Comparison of ENCODE assay signal across 8 cellular contexts in genomic region chr2:240136671-240137292, GRCh38. TPM values are rescaled to one million over a fixed set of nuclear protein-coding genes. Genes with fewer than 3 reads are reported as not detected.
DNase-seq lines count a peak whose midpoint lies in the region; ATAC-seq and TF ChIP-seq lines count a peak whose summit lies in the region.

No MANE protein-coding gene starts in this region.

- peak overlapping the region; percentile 95 for H3K4me3 Mint-ChIP-seq in stimulated activated naive CD8-positive, alpha-beta T cell treated with anti-CD3 and anti-CD28 coated beads, Interleukin-15, Interleukin-2, amounts not matched to agents 100 ng/mL and 50 ng/mL, for 24 hours

- H3K4me1 ChIP-seq in SK-N-SH (ENCODE audit: control insufficient read depth in 1 of 2, insufficient read depth in 2 of 2, low read depth in 1 of 2, low read length in 1 of 2) (peaks cover 11 to 18% of the 10 kb centered on the region in 2 experiments; a peak in 2 of 4 replicates), HUES48 (ENCODE audit: control insufficient read depth, insufficient read depth, low read length) (peaks cover 23% of the 10 kb centered on the region)

- H3K4me1 Mint-ChIP-seq in stimulated activated naive CD8-positive, alpha-beta T cell treated with anti-CD3 and anti-CD28 coated beads, Interleukin-15, Interleukin-2, amounts not matched to agents 100 ng/mL and 50 ng/mL, for 24 hours (ENCODE audit: low read depth) = peaks cover 25% of the 10 kb centered on the region

- no peak for TF ChIP-seq RAD21 in SK-N-SH (IDR thresholded peaks at IDR 0.05; ENCODE audit: low read length)

- peaks cover 12% of the 10 kb centered on the region for H4K20me1 ChIP-seq in SK-N-SH (ENCODE audit: insufficient read depth)

- H3K9me3 ChIP-seq in SK-N-SH = no peaks in the 10 kb centered on the region
- H3K9me3 ChIP-seq in HUES48 (ENCODE audit: control insufficient read depth, insufficient read depth, low read length) = no peaks in the 10 kb centered on the region

- ATAC-seq in SK-N-SH treated with all-trans-retinoic acid at 6 μM for 48 hours = no peak

- TF ChIP-seq CTCF in SK-N-SH (IDR thresholded peaks at IDR 0.05) (no peak), astrocyte of the cerebellum (IDR thresholded peaks at IDR 0.05; ENCODE audit: low read depth, low read length, missing control alignments) (no peak)

- H3K27ac ChIP-seq in SK-N-SH (ENCODE audit: low read depth in 2 of 2, low read length in 1 of 2) = no peak overlapping the region; a peak in 1 of 4 replicates
- H3K27ac ChIP-seq in HUES48 (ENCODE audit: low read depth, low read length) = no peak overlapping the region
- peak overlapping the region; percentile 38 for H3K27ac ChIP-seq in layer of hippocampus (ENCODE audit: low read depth, low read length)

- H3K27me3 Mint-ChIP-seq in stimulated activated naive CD8-positive, alpha-beta T cell treated with anti-CD3 and anti-CD28 coated beads, Interleukin-15, Interleukin-2, amounts not matched to agents 100 ng/mL and 50 ng/mL, for 24 hours = no peaks in the 10 kb centered on the region

- POLR2A ChIA-PET in SK-N-SH (lab: Yijun Ruan, JAX) = no interaction called here

- in situ Hi-C loops in astrocyte of the cerebellum (cut with HindIII; ENCODE audit: low sequenced_read_pairs) = no loop called here

- H3K9ac ChIP-seq in SK-N-SH (peak overlapping the region; percentile 89), HUES48 (ENCODE audit: low read depth, low read length) (peak overlapping the region; percentile 40; the same call in 1 of the 2 replicates)

- H3K4me3 ChIP-seq in SK-N-SH (ENCODE audit: low read depth in 2 of 2, low read length in 1 of 2) (peak overlapping the region; percentile 81 to 99), HUES48 (ENCODE audit: low read depth, low read length) (peak overlapping the region; percentile 94), astrocyte of the cerebellum (ENCODE audit: low read depth, low read length) (peak overlapping the region; percentile 94)

- CTCF ChIA-PET in SK-N-SH (lab: Yijun Ruan, JAX) = no interaction called here

- TF ChIP-seq EP300 in SK-N-SH (IDR thresholded peaks at IDR 0.05; ENCODE audit: borderline replicate concordance in 1 of 2, low read depth in 1 of 2, low read length in 1 of 2) = no peak

- H3K4me2 ChIP-seq in SK-N-SH = peak overlapping the region; percentile 97

- peaks cover 40% of the 10 kb centered on the region for H3K79me2 ChIP-seq in SK-N-SH (ENCODE audit: insufficient read depth)

- H3K27ac Mint-ChIP-seq in stimulated activated naive CD8-positive, alpha-beta T cell treated with anti-CD3 and anti-CD28 coated beads, Interleukin-15, Interleukin-2, amounts not matched to agents 100 ng/mL and 50 ng/mL, for 24 hours = peak overlapping the region; percentile 81

- H2AFZ ChIP-seq in SK-N-SH (ENCODE audit: low read depth) = peak overlapping the region; percentile 96; the same call in 1 of the 2 replicates

- no peaks in the 10 kb centered on the region for H3F3A ChIP-seq in SK-N-SH (replicated peaks; ENCODE audit: insufficient read depth)

- H3K9me3 Mint-ChIP-seq in stimulated activated naive CD8-positive, alpha-beta T cell treated with anti-CD3 and anti-CD28 coated beads, Interleukin-15, Interleukin-2, amounts not matched to agents 100 ng/mL and 50 ng/mL, for 24 hours = no peaks in the 10 kb centered on the region

- H3K27me3 ChIP-seq in SK-N-SH (ENCODE audit: insufficient read depth) (no peaks in the 10 kb centered on the region; the same call in 1 of the 2 replicates), HUES48 (ENCODE audit: control insufficient read depth, insufficient read depth, low read length) (peaks cover 5% of the 10 kb centered on the region; the same call in 1 of the 2 replicates), layer of hippocampus (ENCODE audit: control insufficient read depth, insufficient read depth, low read length) (no peaks in the 10 kb centered on the region)

- no peak for DNase-seq in SK-N-SH
- DNase-seq in astrocyte of the cerebellum (ENCODE audit: low read depth) = no peak
- no peak for DNase-seq in UCSD-AML1 (lab: John Stamatoyannopoulos, UW; ENCODE audit: unreplicated experiment)
- no peak for DNase-seq in Ammon's horn (ENCODE audit: low spot score)

- peaks cover 10 to 22% of the 10 kb centered on the region in 2 experiments for H3K36me3 ChIP-seq in SK-N-SH (replicated peaks in 1 of 2; ENCODE audit: control insufficient read depth in 1 of 2, insufficient read depth in 2 of 2, low read length in 1 of 2)
- H3K36me3 ChIP-seq in HUES48 (ENCODE audit: control insufficient read depth, insufficient read depth, low read length) = peaks cover 21% of the 10 kb centered on the region

- WGBS in SK-N-SH (ENCODE audit: low lambda C conversion rate) = 60% methylated on average over 31 of the region's 36 CpGs

- no peaks in the 10 kb centered on the region for H3K9me2 ChIP-seq in SK-N-SH

- peaks cover 26% of the 10 kb centered on the region for H3K36me3 Mint-ChIP-seq in stimulated activated naive CD8-positive, alpha-beta T cell treated with anti-CD3 and anti-CD28 coated beads, Interleukin-15, Interleukin-2, amounts not matched to agents 100 ng/mL and 50 ng/mL, for 24 hours (ENCODE audit: low read depth)

TF ChIP-seq in SK-N-SH, 30 proteins besides CTCF, POLR2A, EP300 and RAD21:
- TF ChIP-seq EZH2phosphoT487 (IDR thresholded peaks at IDR 0.05; ENCODE audit: borderline replicate concordance, low read depth) = no peak
- TF ChIP-seq NRF1 (IDR thresholded peaks at IDR 0.05; ENCODE audit: low read depth, low read length) = no peak
- no peak for TF ChIP-seq SIN3A (IDR thresholded peaks at IDR 0.05; ENCODE audit: borderline replicate concordance, low read depth, low read length)
TF ChIP-seq in SK-N-SH: peak in this region for 0.

TF ChIP-seq in SK-N-SH treated with all-trans-retinoic acid at 6 μM for 48 hours, 23 proteins besides CTCF, POLR2A, EP300 and RAD21:
- TF ChIP-seq BACH2 (CRISPR knock-in tag; IDR thresholded peaks at IDR 0.05; ENCODE audit: borderline replicate concordance) (no peak), ESRRG (CRISPR knock-in tag; IDR thresholded peaks at IDR 0.05) (no peak)

RNA-seq across cellular contexts. Expression of gene COPS9, which starts 0.7 kb away (rescaled TPM):
- 511 and 717 TPM in 2 replicates for polyA plus RNA-seq in SK-N-SH (2012; rRNA removed)
- polyA plus RNA-seq in SK-N-SH (2012; cell fraction: cytosol; rRNA removed) = 598 and 644 TPM in 2 replicates
- 162 and 319 TPM in 2 replicates for polyA plus RNA-seq in SK-N-SH (2012; cell fraction: nucleus; rRNA removed)

RNA-seq across cellular contexts. Expression of gene OTOS, which starts 3.7 kb away (rescaled TPM):
- not detected in 2 replicates for polyA plus RNA-seq in SK-N-SH (2012; rRNA removed)
- polyA plus RNA-seq in SK-N-SH (2012; cell fraction: cytosol; rRNA removed) = not detected in 2 replicates
- not detected in 2 replicates for polyA plus RNA-seq in SK-N-SH (2012; cell fraction: nucleus; rRNA removed)
